In genomic region chr10:132539431-132539839, GRCh38 we compare ENCODE assay signal across 8 cellular contexts. TPM values are rescaled to one million over a fixed set of nuclear protein-coding genes. Genes with fewer than 3 reads are reported as not detected.
DNase-seq lines count a peak whose midpoint lies in the region; ATAC-seq, FAIRE-seq and TF ChIP-seq lines count a peak whose summit lies in the region.

No MANE protein-coding gene starts in this region.

- H4K20me1 ChIP-seq in smooth muscle cell (ENCODE audit: low read depth): peaks cover 64% of the 10 kb centered on the region

- peak overlapping the region; percentile 99 for H3K4me2 ChIP-seq in smooth muscle cell

- H3K4me1 ChIP-seq in cardiac muscle cell (ENCODE audit: low read depth): peaks cover 41% of the 10 kb centered on the region
- H3K4me1 ChIP-seq in smooth muscle cell (ENCODE audit: low read depth): peaks cover 41% of the 10 kb centered on the region

- TF ChIP-seq CTCF in activated CD8-positive, alpha-beta T cell treated with anti-CD3 and anti-CD28 coated beads for 36 hours (IDR thresholded peaks at IDR 0.05): no peak
- no peak for TF ChIP-seq CTCF in cardiac muscle cell (IDR thresholded peaks at IDR 0.05; ENCODE audit: low read depth, low read length)
- TF ChIP-seq CTCF in smooth muscle cell (IDR thresholded peaks at IDR 0.05; ENCODE audit: borderline replicate concordance, insufficient read depth, poor library complexity, severe bottlenecking): no peak

- DNase-seq in GM12891 (ENCODE audit: insufficient read length, low spot score) (no peak), cardiac muscle cell (ENCODE audit: low read depth in 1 of 2, low spot score in 1 of 2) (no peak), smooth muscle cell (lab: John Stamatoyannopoulos, UW; ENCODE audit: unreplicated experiment) (no peak), activated gamma-delta T cell treated with Interleukin-2 at 50 U/mL for 16 hours (no peak), DMS114 treated with DMSO at 0.1 percent for 48 hours (lab: John Stamatoyannopoulos, UW; ENCODE audit: unreplicated experiment) (no peak)
- peak; percentile 71 for DNase-seq in activated CD8-positive, alpha-beta T cell treated with anti-CD3 and anti-CD28 coated beads for 36 hours

- FAIRE-seq in GM12891 (lab: Jason Lieb, UNC): peak; percentile 35

- no peaks in the 10 kb centered on the region for H3K27me3 Mint-ChIP-seq in activated CD8-positive, alpha-beta T cell treated with anti-CD3 and anti-CD28 coated beads for 36 hours

- no peak for TF ChIP-seq POLR2A in GM12891 (IDR thresholded peaks at IDR 0.05; ENCODE audit: low read depth, low read length)

- H3K4me1 Mint-ChIP-seq in activated CD8-positive, alpha-beta T cell treated with anti-CD3 and anti-CD28 coated beads for 36 hours (ENCODE audit: low read depth): peaks cover 67% of the 10 kb centered on the region

- ATAC-seq in activated CD8-positive, alpha-beta T cell treated with anti-CD3 and anti-CD28 coated beads for 36 hours: no peak
- ATAC-seq in GM21717 (IDR thresholded peaks at IDR 0.05; ENCODE audit: unreplicated experiment) (no peak), GM21723 (IDR thresholded peaks at IDR 0.05; ENCODE audit: unreplicated experiment) (no peak)

- WGBS in smooth muscle cell (ENCODE audit: low lambda C conversion rate): 83% methylated on average over 7 of the region's 11 CpGs

- H2AFZ ChIP-seq in smooth muscle cell (ENCODE audit: low read depth): no peak overlapping the region

- H3K9me3 ChIP-seq in cardiac muscle cell (ENCODE audit: low read depth) (no peaks in the 10 kb centered on the region), smooth muscle cell (replicated peaks; ENCODE audit: low read depth) (no peaks in the 10 kb centered on the region)

- H3K27me3 ChIP-seq in cardiac muscle cell (no peaks in the 10 kb centered on the region), smooth muscle cell (ENCODE audit: low read depth) (no peaks in the 10 kb centered on the region)

- H3K36me3 Mint-ChIP-seq in activated CD8-positive, alpha-beta T cell treated with anti-CD3 and anti-CD28 coated beads for 36 hours (ENCODE audit: low read depth): peaks cover 4% of the 10 kb centered on the region

- peaks cover 58% of the 10 kb centered on the region for H3K79me2 ChIP-seq in smooth muscle cell (ENCODE audit: low read depth)

- intact Hi-C loops in activated CD8-positive, alpha-beta T cell treated with anti-CD3 and anti-CD28 coated beads for 36 hours (cut with micrococcal nuclease): no loop called here

- peaks cover 21% of the 10 kb centered on the region for H3F3A ChIP-seq in smooth muscle cell (ENCODE audit: low read depth)

- H3K4me3 ChIP-seq in cardiac muscle cell (peak overlapping the region; percentile 8), smooth muscle cell (peak overlapping the region; percentile 80)

- CTCF ChIA-PET in activated CD8-positive, alpha-beta T cell treated with anti-CD3 and anti-CD28 coated beads for 36 hours (lab: Charles Lee): interaction anchor here (0.6 to 4.9 kb wide), 4 partner anchors 12 to 115 kb away, joined by 3 to 34 read pairs (median 4); no protein-coding TSS in a partner anchor

- peak overlapping the region; percentile 91 for H3K27ac Mint-ChIP-seq in activated CD8-positive, alpha-beta T cell treated with anti-CD3 and anti-CD28 coated beads for 36 hours

- POLR2A ChIA-PET in activated CD8-positive, alpha-beta T cell treated with anti-CD3 and anti-CD28 coated beads for 36 hours (lab: Charles Lee): interaction anchor here (1.7 to 5.3 kb wide), 4 partner anchors 11 to 77 kb away, joined by 6 to 32 read pairs (median 8); no protein-coding TSS in a partner anchor

- H3K27ac ChIP-seq in cardiac muscle cell: no peak overlapping the region
- H3K27ac ChIP-seq in smooth muscle cell (ENCODE audit: low read depth): peak overlapping the region; percentile 83

- H3K36me3 ChIP-seq in cardiac muscle cell (no peaks in the 10 kb centered on the region), smooth muscle cell (ENCODE audit: low read depth) (no peaks in the 10 kb centered on the region)

- H3K4me3 Mint-ChIP-seq in activated CD8-positive, alpha-beta T cell treated with anti-CD3 and anti-CD28 coated beads for 36 hours: peak overlapping the region; percentile 88

- no peaks in the 10 kb centered on the region for H3K9me3 Mint-ChIP-seq in activated CD8-positive, alpha-beta T cell treated with anti-CD3 and anti-CD28 coated beads for 36 hours

- H3K9ac ChIP-seq in smooth muscle cell (ENCODE audit: low read depth): peak overlapping the region; percentile 84

TF ChIP-seq in GM12891, 5 proteins besides CTCF, POLR2A, EP300 and RAD21:
- TF ChIP-seq POLR2AphosphoS5 (IDR thresholded peaks at IDR 0.05; ENCODE audit: low read depth, low read length) (no peak), POU2F2 (IDR thresholded peaks at IDR 0.05; ENCODE audit: low read depth, low read length) (no peak), PAX5 (IDR thresholded peaks at IDR 0.05; ENCODE audit: insufficient read depth, low read length, severe bottlenecking) (no peak), SPI1 (IDR thresholded peaks at IDR 0.05; ENCODE audit: low read depth, low read length) (no peak), TAF1 (IDR thresholded peaks at IDR 0.05; ENCODE audit: low read depth, low read length) (no peak)

RNA-seq across cellular contexts. Expression of gene INPP5A, which starts 1.8 kb away (rescaled TPM):
- polyA plus RNA-seq in GM12891 (2012; ENCODE audit: low read depth, missing spikeins): 4.0 TPM
- 10 to 100 TPM in 1 of 2 experiments, 1 to 10 TPM in 1; 9.6 to 10.4 TPM for total RNA-seq in activated CD8-positive, alpha-beta T cell treated with anti-CD3 and anti-CD28 coated beads for 36 hours
- total RNA-seq in cardiac muscle cell: 83.6 and 87.0 TPM in 2 replicates
- polyA plus RNA-seq in cardiac muscle cell: 90.4 and 97.2 TPM in 2 replicates
- total RNA-seq in smooth muscle cell: 48.0 and 65.9 TPM in 2 replicates
- polyA plus RNA-seq in smooth muscle cell: 49.1 and 55.9 TPM in 2 replicates
